12 cellular contexts compared by ENCODE assay signal in genomic region chr1:9448132-9449105, GRCh38.
DNase-seq lines count a peak whose midpoint lies in the region; ATAC-seq and TF ChIP-seq lines count a peak whose summit lies in the region.
"Had no signal": no experiment of that assay in that cellular context is flagged by ENCODE, and none has a peak within 500 bp of the region (broad histone marks: within the 10 kb centered on the region; RNA-seq: fewer than 3 reads in every experiment).

No MANE protein-coding gene starts in this region.

- 56% methylated on average over 15 of the region's 15 CpGs for WGBS in prostate gland

- intact Hi-C loops in prostate gland (cut with DNase I), result no loop called here

- H3K27me3 Mint-ChIP-seq in progenitor cell of endocrine pancreas, result peaks cover 3% of the 10 kb centered on the region

- peak overlapping the region; percentile 41 for H3K27ac Mint-ChIP-seq in progenitor cell of endocrine pancreas

- peak overlapping the region in 1 of 2 donors; percentile 2 for H3K27ac ChIP-seq in prostate gland
- H3K27ac ChIP-seq: tibial nerve had no signal

- ATAC-seq in HG03469 (IDR thresholded peaks at IDR 0.05; ENCODE audit: unreplicated experiment), result no peak

- no peaks in the 10 kb centered on the region for H3K9me3 ChIP-seq in prostate gland
- H3K9me3 ChIP-seq: tibial nerve had no signal

- H3K4me1 ChIP-seq in prostate gland (replicated peaks), result no peaks in the 10 kb centered on the region

- TF ChIP-seq CTCF in GM10266 (IDR thresholded peaks at IDR 0.05; ENCODE audit: control insufficient read depth, insufficient read depth, low read depth, missing control alignments) (peak; percentile 9), fibroblast of villous mesenchyme (IDR thresholded peaks at IDR 0.05; ENCODE audit: insufficient read depth, low read depth, low read length) (peak; percentile 27), progenitor cell of endocrine pancreas (IDR thresholded peaks at IDR 0.05; ENCODE audit: unreplicated experiment) (no peak), prostate gland (IDR thresholded peaks at IDR 0.05) (no peak)

- no peaks in the 10 kb centered on the region for H3K27me3 ChIP-seq in prostate gland (replicated peaks; ENCODE audit: insufficient read depth)
- H3K27me3 ChIP-seq: tibial nerve had no signal

- peaks cover 16% of the 10 kb centered on the region for H3K4me1 Mint-ChIP-seq in progenitor cell of endocrine pancreas (ENCODE audit: low read depth)

- no peaks in the 10 kb centered on the region for H3K36me3 Mint-ChIP-seq in progenitor cell of endocrine pancreas (ENCODE audit: insufficient read depth)

- TF ChIP-seq POLR2A in prostate gland (IDR thresholded peaks at IDR 0.05), result no peak

- in situ Hi-C loops in SK-MEL-5 (cut with HindIII; ENCODE audit: low pct_unique_long_range_greater_than_20kb, low sequenced_read_pairs), result no loop called here

- H3K36me3 ChIP-seq in prostate gland, result no peaks in the 10 kb centered on the region
- H3K36me3 ChIP-seq: tibial nerve had no signal

- H3K4me3 ChIP-seq in fibroblast of villous mesenchyme (ENCODE audit: low read depth, low read length) (no peak overlapping the region), prostate gland (no peak overlapping the region)
- H3K4me3 ChIP-seq: tibial nerve had no signal

- no peak overlapping the region for H3K4me3 Mint-ChIP-seq in progenitor cell of endocrine pancreas (ENCODE audit: low read depth)

- no peak for DNase-seq in GM10266 (ENCODE audit: extremely low spot score)
- peak; percentile 48 for DNase-seq in SK-MEL-5 (ENCODE audit: low read depth, low spot score)
- DNase-seq in fibroblast of villous mesenchyme (ENCODE audit: low read depth), result peak; percentile 46
- no peak for DNase-seq in progenitor cell of endocrine pancreas (ENCODE audit: low spot score, unreplicated experiment)
- DNase-seq in medulla oblongata (ENCODE audit: extremely low spot score), result no peak
- no peak for DNase-seq in HPDE6-E6E7 (ENCODE audit: extremely low spot score)
- no peak for DNase-seq in prostate gland (ENCODE audit: low spot score)
- DNase-seq: activated CD4-positive, alpha-beta T cell treated with anti-CD3 and anti-CD28 coated beads for 4 hours; activated gamma-delta T cell; NCI-H1436 treated with DMSO at 0.1 percent for 48 hours had no signal

- no peaks in the 10 kb centered on the region for H3K9me3 Mint-ChIP-seq in progenitor cell of endocrine pancreas (ENCODE audit: low read depth)

Comparison
In these comparisons a context has a peak if more than half of its experiments do, and no peak if none do; other contexts are left out.
1. DNase-seq: peak in SK-MEL-5 (single experiment) and fibroblast of villous mesenchyme (single experiment); none in GM10266 (single experiment), progenitor cell of endocrine pancreas (single experiment), medulla oblongata (single experiment), HPDE6-E6E7 (single experiment) and prostate gland (single experiment).
2. CTCF ChIP-seq: peak in GM10266 (single experiment) and fibroblast of villous mesenchyme (single experiment); none in progenitor cell of endocrine pancreas (single experiment) and prostate gland (0 of 4).